In the genomic region with DNA sequence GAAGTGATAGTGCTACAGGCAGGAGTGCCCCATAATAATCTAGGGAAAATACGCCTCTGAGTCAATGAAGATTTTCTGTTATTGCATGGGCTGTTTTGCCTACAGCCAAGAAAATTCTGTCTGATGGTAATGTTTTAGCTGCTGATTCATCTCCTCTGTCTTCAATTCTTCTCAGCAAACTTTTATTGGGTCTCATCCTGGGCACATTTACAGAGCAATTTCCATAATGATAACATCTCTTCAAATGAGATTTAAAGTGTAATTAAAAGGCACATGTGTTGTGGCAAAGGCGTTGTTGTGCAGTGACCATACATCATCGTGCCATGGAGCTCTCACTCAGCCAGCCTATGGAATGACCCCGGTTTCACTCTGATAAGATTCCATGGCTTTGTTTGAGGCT, we compare ENCODE assay signal across 28 cellular contexts.
DNase-seq lines count a peak whose midpoint lies in the region; ATAC-seq and TF ChIP-seq lines count a peak whose summit lies in the region.
"Had no signal": no experiment of that assay in that cellular context is flagged by ENCODE, and none has a peak within 500 bp of the region (broad histone marks: within the 10 kb centered on the region; RNA-seq: fewer than 3 reads in every experiment).

No MANE protein-coding gene starts in this region.

- BruUV-seq in PC-3 (replicated peaks; lab: Mats Ljungman, UMichigan) = no TSS peak

- H3K36me3 ChIP-seq in HEK293 (ENCODE audit: control insufficient read depth in 2 of 2, insufficient read depth in 1 of 2, low read length in 2 of 2) (no peaks in the 10 kb centered on the region), GM23338 (ENCODE audit: insufficient read depth) (no peaks in the 10 kb centered on the region), PC-3 (ENCODE audit: low read depth, low read length) (no peaks in the 10 kb centered on the region), psoas muscle (ENCODE audit: insufficient read depth in 1 of 2, low read depth in 1 of 2) (no peaks in the 10 kb centered on the region)
- H3K36me3 ChIP-seq: BLaER1 treated with 17β-estradiol and CSF1 and Interleukin-3, amounts not matched to agents 10 nM and 100 nM had no signal

- H3K9me3 Mint-ChIP-seq in GM23338 = peaks cover 3% of the 10 kb centered on the region; the same call in 1 of the 3 replicates
- H3K9me3 Mint-ChIP-seq: CD4-positive, alpha-beta T cell had no signal

- no peaks in the 10 kb centered on the region; the same call in 2 of the 3 replicates for H3K36me3 Mint-ChIP-seq in GM23338 (ENCODE audit: low read depth)

- H3K9me2 ChIP-seq in GM23338 (ENCODE audit: insufficient read depth) = no peaks in the 10 kb centered on the region
- H3K9me2 ChIP-seq in PC-3 (replicated peaks; ENCODE audit: low read length) = no peaks in the 10 kb centered on the region

- POLR2A ChIA-PET in HEK293 (lab: Yijun Ruan, JAX) = no interaction called here
- POLR2A ChIA-PET in PC-3 (lab: Charles Lee; ENCODE audit: unreplicated experiment) = no interaction called here

- peak; percentile 22 for DNase-seq in fibroblast of pulmonary artery (ENCODE audit: low read depth)
- no peak for DNase-seq in GM23338 (ENCODE audit: low spot score)
- DNase-seq in PC-3 = no peak
- no peak for DNase-seq in psoas muscle
- DNase-seq in NCI-H1930 (lab: John Stamatoyannopoulos, UW) = no peak
- DNase-seq: AML-193; CD4-positive, alpha-beta T cell; DMS53; GDM1; Karpas-422; MV-4-11; NCI-H1105; NCI-H1436 treated with DMSO at 0.1 percent for 48 hours; NCI-H187 treated with DMSO at 0.1 percent for 48 hours; NCI-H2107; NCI-H446 treated with DMSO at 0.1 percent for 48 hours; NCI-H526; NCI-H82; NK-92 treated with Interleukin-12 subunit alpha and Interleukin-12 subunit beta, amount 100 ng/mL, for 24 hours; PC-9; RPMI8226; SHP77; SW 1271 had no signal

- H3K4me3 Mint-ChIP-seq in GM23338 = no peak overlapping the region
- H3K4me3 Mint-ChIP-seq: CD4-positive, alpha-beta T cell had no signal

- H3K27ac Mint-ChIP-seq in GM23338 = no peak overlapping the region
- H3K27ac Mint-ChIP-seq: CD4-positive, alpha-beta T cell had no signal

- ATAC-seq in SK-N-SH treated with all-trans-retinoic acid at 6 μM for 48 hours (no peak), GM23338 (no peak), PC-3 (no peak), psoas muscle (no peak)
- ATAC-seq: GM12878 had no signal

- H3K79me2 ChIP-seq in GM23338 (replicated peaks; ENCODE audit: insufficient read depth) (no peaks in the 10 kb centered on the region), PC-3 (ENCODE audit: low read length) (no peaks in the 10 kb centered on the region)

- H3K9ac ChIP-seq in PC-3 (ENCODE audit: low read length) = no peak overlapping the region
- H3K9ac ChIP-seq: BLaER1 treated with 17β-estradiol and CSF1 and Interleukin-3, amounts not matched to agents 10 nM and 100 nM had no signal

- H3K4me1 ChIP-seq in HEK293 (ENCODE audit: control insufficient read depth, insufficient read depth, low read length) = peaks cover 10% of the 10 kb centered on the region; the same call in 1 of the 2 replicates
- H3K4me1 ChIP-seq in GM23338 (ENCODE audit: insufficient read depth) = no peaks in the 10 kb centered on the region
- H3K4me1 ChIP-seq in PC-3 (ENCODE audit: insufficient read depth, low read length) = no peaks in the 10 kb centered on the region
- H3K4me1 ChIP-seq in psoas muscle = no peaks in the 10 kb centered on the region
- H3K4me1 ChIP-seq: BLaER1 treated with 17β-estradiol and CSF1 and Interleukin-3, amounts not matched to agents 10 nM and 100 nM had no signal

- H3K27me3 Mint-ChIP-seq in GM23338 (ENCODE audit: insufficient read depth, low read depth, poor library complexity) = no peaks in the 10 kb centered on the region
- H3K27me3 Mint-ChIP-seq: CD4-positive, alpha-beta T cell had no signal

- intact Hi-C loops in PC-3 (cut with micrococcal nuclease) = no loop called here
- intact Hi-C loops in psoas muscle (cut with DNase I) = no loop called here

- no peaks in the 10 kb centered on the region for H3K27me3 ChIP-seq in GM23338 (ENCODE audit: insufficient read depth)
- no peaks in the 10 kb centered on the region for H3K27me3 ChIP-seq in PC-3 (ENCODE audit: low read length)
- no peaks in the 10 kb centered on the region for H3K27me3 ChIP-seq in psoas muscle (ENCODE audit: insufficient read depth in 3 of 3, low read length in 2 of 3)

- no peaks in the 10 kb centered on the region for H3F3A ChIP-seq in GM23338 (replicated peaks; ENCODE audit: low read depth)
- H3F3A ChIP-seq in PC-3 (ENCODE audit: low read length, unreplicated experiment) = no peaks in the 10 kb centered on the region

- CTCF ChIA-PET in HEK293 (lab: Yijun Ruan, JAX) = interaction anchor here (0.5 to 0.6 kb wide), 3 partner anchors 40 to 165 kb away, joined by 3 read pairs; no protein-coding TSS in a partner anchor
- CTCF ChIA-PET in PC-3 (lab: Charles Lee) = no interaction called here

- H3K4me1 Mint-ChIP-seq in GM23338 = no peaks in the 10 kb centered on the region

- H3K27ac ChIP-seq in HEK293 (ENCODE audit: extremely low read depth, low read depth, low read length) = peak overlapping the region; percentile 6; the same call in 1 of the 2 replicates
- H3K27ac ChIP-seq in GM23338 (ENCODE audit: low read depth) = no peak overlapping the region
- no peak overlapping the region for H3K27ac ChIP-seq in PC-3 (ENCODE audit: low read length)
- no peak overlapping the region for H3K27ac ChIP-seq in psoas muscle
- H3K27ac ChIP-seq: BLaER1 treated with 17β-estradiol and CSF1 and Interleukin-3, amounts not matched to agents 10 nM and 100 nM; HL-60; PC-9 had no signal

- TF ChIP-seq CTCF in HEK293 (tag by site-specific recombination; IDR thresholded peaks at IDR 0.05) (no peak), fibroblast of pulmonary artery (IDR thresholded peaks at IDR 0.05; ENCODE audit: low read length, missing control alignments) (no peak), GM23338 (conservative IDR thresholded peaks at IDR 0.05; ENCODE audit: low read depth in 2 of 2) (no peak), PC-3 (conservative IDR thresholded peaks at IDR 0.05; ENCODE audit: low read depth, low read length) (no peak), psoas muscle (IDR thresholded peaks at IDR 0.05) (no peak)

- H3K4me3 ChIP-seq in HEK293 (ENCODE audit: low read depth, low read length) = no peak overlapping the region
- no peak overlapping the region for H3K4me3 ChIP-seq in fibroblast of pulmonary artery (replicated peaks; ENCODE audit: low read depth, low read length)
- no peak overlapping the region for H3K4me3 ChIP-seq in GM23338
- no peak overlapping the region for H3K4me3 ChIP-seq in PC-3 (ENCODE audit: low read length)
- H3K4me3 ChIP-seq in psoas muscle = no peak overlapping the region
- H3K4me3 ChIP-seq: BLaER1 treated with 17β-estradiol and CSF1 and Interleukin-3, amounts not matched to agents 10 nM and 100 nM; GM12878; PC-9 had no signal

- no peak overlapping the region for H3K4me2 ChIP-seq in GM23338
- H3K4me2 ChIP-seq in PC-3 (ENCODE audit: low read length) = no peak overlapping the region
- H3K4me2 ChIP-seq: BLaER1 treated with 17β-estradiol and CSF1 and Interleukin-3, amounts not matched to agents 10 nM and 100 nM; PC-9 had no signal

- H3K9me3 ChIP-seq in HEK293 (ENCODE audit: control insufficient read depth, insufficient read depth, low read depth, low read length) (no peaks in the 10 kb centered on the region), PC-3 (ENCODE audit: low read length) (no peaks in the 10 kb centered on the region), psoas muscle (no peaks in the 10 kb centered on the region)

- H2AFZ ChIP-seq in GM23338 (no peak overlapping the region), PC-3 (ENCODE audit: low read length) (no peak overlapping the region)
- H2AFZ ChIP-seq: PC-9 had no signal

- H4K20me1 ChIP-seq in GM23338 (replicated peaks; ENCODE audit: insufficient read depth) (no peaks in the 10 kb centered on the region), PC-3 (ENCODE audit: low read length) (no peaks in the 10 kb centered on the region)
- H4K20me1 ChIP-seq: BLaER1 treated with 17β-estradiol and CSF1 and Interleukin-3, amounts not matched to agents 10 nM and 100 nM had no signal

- 75 to 96% (median 85%) methylated on average over 4 of the region's 4 CpGs for WGBS in psoas muscle, 3 donors

TF ChIP-seq in HEK293, 187 proteins besides CTCF, POLR2A, EP300 and RAD21 (continues in another document):
- peak; percentile 80; the same call in 1 of the 2 replicates for TF ChIP-seq TCF7L2 (IDR thresholded peaks at IDR 0.05; ENCODE audit: borderline replicate concordance, low read depth, low read length)

TF ChIP-seq in SK-N-SH treated with all-trans-retinoic acid at 6 μM for 48 hours, 23 proteins besides CTCF, POLR2A, EP300 and RAD21 (continues in another document):
- TF ChIP-seq ISL1 (CRISPR knock-in tag; IDR thresholded peaks at IDR 0.05) = peak; percentile 32; the same call in 1 of the 2 replicates
- TF ChIP-seq ZC3H10 (CRISPR knock-in tag; IDR thresholded peaks at IDR 0.05) = no peak
- no peak for TF ChIP-seq ZFP30 (CRISPR knock-in tag; IDR thresholded peaks at IDR 0.05)
- no peak for TF ChIP-seq GLIS3 (CRISPR knock-in tag; IDR thresholded peaks at IDR 0.05)

TF ChIP-seq in GM23338, 12 proteins besides CTCF, POLR2A, EP300 and RAD21 (continues in another document):
- no peak for TF ChIP-seq ZNF331 (CRISPR knock-in tag; IDR thresholded peaks at IDR 0.05; ENCODE audit: low read depth)
- TF ChIP-seq POLR2AphosphoS5 (IDR thresholded peaks at IDR 0.05; ENCODE audit: low read depth) = no peak
- TF ChIP-seq EZH2 (IDR thresholded peaks at IDR 0.05; ENCODE audit: low read depth, unreplicated experiment) = no peak
